In the genomic region with DNA sequence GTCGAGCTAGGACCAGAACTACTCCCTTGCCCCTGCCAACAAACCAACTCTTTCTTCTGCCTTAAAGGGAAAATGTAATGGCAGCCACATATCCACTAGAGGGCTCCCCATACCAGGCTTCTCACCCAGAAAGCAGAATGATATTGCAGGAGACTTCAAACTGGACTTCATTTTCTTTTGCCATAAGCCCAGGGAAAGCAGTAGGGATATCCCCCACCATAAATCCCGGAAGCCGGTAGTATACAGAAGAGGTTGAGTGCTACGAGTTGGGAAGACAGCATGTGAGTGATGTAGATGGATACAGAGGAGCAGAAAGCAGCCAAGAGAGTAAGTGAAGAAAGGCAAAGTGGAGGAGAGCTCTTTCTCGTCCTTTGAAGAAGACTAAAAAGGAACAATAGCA, we compare ENCODE assay signal across 8 cellular contexts. TPM values are rescaled to one million over a fixed set of nuclear protein-coding genes. Genes with fewer than 3 reads are reported as not detected.
A peak's percentile ranks its signal among the peaks of the same experiment; 100 is the strongest.
DNase-seq lines count a peak whose midpoint lies in the region; ATAC-seq and TF ChIP-seq lines count a peak whose summit lies in the region.

No MANE protein-coding gene starts in this region.

- H3K4me1 ChIP-seq in CD8-positive, alpha-beta memory T cell (ENCODE audit: insufficient read depth, low read length) = no peaks in the 10 kb centered on the region
- H3K4me1 ChIP-seq in endodermal cell (ENCODE audit: control insufficient read depth, insufficient read depth, low read length) (no peaks in the 10 kb centered on the region), mucosa of descending colon (ENCODE audit: low read depth) (no peaks in the 10 kb centered on the region)

- no peak overlapping the region for H3K27ac Mint-ChIP-seq in CD8-positive, alpha-beta memory T cell
- H3K27ac Mint-ChIP-seq in activated CD8-positive, alpha-beta T cell treated with anti-CD3 and anti-CD28 coated beads for 36 hours = no peak overlapping the region
- H3K27ac Mint-ChIP-seq in endodermal cell = no peak overlapping the region

- no peaks in the 10 kb centered on the region for H3K27me3 ChIP-seq in CD8-positive, alpha-beta memory T cell (ENCODE audit: insufficient read depth, low read length, poor library complexity, severe bottlenecking)
- H3K27me3 ChIP-seq in endodermal cell (ENCODE audit: control insufficient read depth, insufficient read depth, low read length, poor library complexity, severe bottlenecking) = no peaks in the 10 kb centered on the region

- 23 to 27% methylated on average over 5 of the region's 5 CpGs for WGBS in endodermal cell (ENCODE audit: insufficient coverage in 1 of 2, insufficient read length in 1 of 2), 2 experiments

- H3K4me3 Mint-ChIP-seq in CD8-positive, alpha-beta memory T cell = no peak overlapping the region
- H3K4me3 Mint-ChIP-seq in activated CD8-positive, alpha-beta T cell treated with anti-CD3 and anti-CD28 coated beads for 36 hours = no peak overlapping the region
- no peak overlapping the region for H3K4me3 Mint-ChIP-seq in endodermal cell

- peak; percentile 85 for TF ChIP-seq CTCF in activated CD8-positive, alpha-beta T cell treated with anti-CD3 and anti-CD28 coated beads for 36 hours (IDR thresholded peaks at IDR 0.05)
- TF ChIP-seq CTCF in endodermal cell (conservative IDR thresholded peaks at IDR 0.05) (peak; percentile 94), mucosa of descending colon (IDR thresholded peaks at IDR 0.05) (peak; percentile 70)

- H3K27ac ChIP-seq in CD8-positive, alpha-beta memory T cell (ENCODE audit: low read depth, low read length) = no peak overlapping the region
- H3K27ac ChIP-seq in endodermal cell (ENCODE audit: low read depth, low read length) = no peak overlapping the region

- CTCF ChIA-PET in CD8-positive, alpha-beta memory T cell (lab: Charles Lee) = interaction anchor here (0.6 to 6.2 kb wide), 32 partner anchors 10 to 262 kb away, joined by 3 to 88 read pairs (median 4); a partner anchor contains a TSS
- CTCF ChIA-PET in activated CD8-positive, alpha-beta T cell treated with anti-CD3 and anti-CD28 coated beads for 36 hours (lab: Charles Lee) = interaction anchor here (0.7 to 4.7 kb wide), 48 partner anchors 12 to 289 kb away, joined by 3 to 150 read pairs (median 4); a partner anchor contains a TSS

- H3K4me3 ChIP-seq in CD8-positive, alpha-beta memory T cell (ENCODE audit: low read length) = no peak overlapping the region
- no peak overlapping the region for H3K4me3 ChIP-seq in endodermal cell (ENCODE audit: low read length)
- no peak overlapping the region for H3K4me3 ChIP-seq in mucosa of descending colon

- H3K9me3 Mint-ChIP-seq in CD8-positive, alpha-beta memory T cell = peaks cover 4 to 11% (median 8%) of the 10 kb centered on the region in 5 donors
- H3K9me3 Mint-ChIP-seq in activated CD8-positive, alpha-beta T cell treated with anti-CD3 and anti-CD28 coated beads for 36 hours = peaks cover 10% of the 10 kb centered on the region
- peaks cover 54% of the 10 kb centered on the region for H3K9me3 Mint-ChIP-seq in endodermal cell

- peak; percentile 6 to 70 (median 57) for DNase-seq in CD8-positive, alpha-beta memory T cell
- peak; percentile 41 for DNase-seq in HS-27A (ENCODE audit: low read depth)
- peak; percentile 31 for DNase-seq in NCI-H82 treated with DMSO at 0.1 percent for 48 hours (lab: John Stamatoyannopoulos, UW; ENCODE audit: unreplicated experiment)
- peak; percentile 57 for DNase-seq in activated CD8-positive, alpha-beta T cell treated with anti-CD3 and anti-CD28 coated beads for 36 hours
- DNase-seq in endodermal cell = peak; percentile 82
- DNase-seq in mucosa of descending colon = peak in 1 of 3 donors; percentile 61
- peak; percentile 4 for DNase-seq in stimulated activated CD8-positive, alpha-beta memory T cell treated with anti-CD3 and anti-CD28 coated beads, Interleukin-7, amount 100 ng/mL, for 24 hours (ENCODE audit: low read depth)

- POLR2A ChIA-PET in CD8-positive, alpha-beta memory T cell (lab: Charles Lee) = interaction anchor here (1.0 to 1.3 kb wide), 2 partner anchors 157 to 158 kb away, joined by 3 read pairs; no protein-coding TSS in a partner anchor
- POLR2A ChIA-PET in activated CD8-positive, alpha-beta T cell treated with anti-CD3 and anti-CD28 coated beads for 36 hours (lab: Charles Lee) = interaction anchor here (0.8 to 1.1 kb wide), 2 partner anchors 57 to 157 kb away, joined by 3 to 4 read pairs; no protein-coding TSS in a partner anchor

- H3K9me3 ChIP-seq in CD8-positive, alpha-beta memory T cell (ENCODE audit: low read length) = no peaks in the 10 kb centered on the region
- H3K9me3 ChIP-seq in endodermal cell (ENCODE audit: control insufficient read depth, low read length) = peaks cover 48% of the 10 kb centered on the region
- peaks cover 12% of the 10 kb centered on the region for H3K9me3 ChIP-seq in mucosa of descending colon

- H3K4me1 Mint-ChIP-seq in CD8-positive, alpha-beta memory T cell = no peaks in the 10 kb centered on the region
- H3K4me1 Mint-ChIP-seq in activated CD8-positive, alpha-beta T cell treated with anti-CD3 and anti-CD28 coated beads for 36 hours (ENCODE audit: low read depth) = no peaks in the 10 kb centered on the region
- H3K4me1 Mint-ChIP-seq in endodermal cell = peaks cover 12% of the 10 kb centered on the region

- peak; percentile 86 for ATAC-seq in activated CD8-positive, alpha-beta T cell treated with anti-CD3 and anti-CD28 coated beads for 36 hours
- ATAC-seq in mucosa of descending colon (peak; percentile 92), HG02840 (IDR thresholded peaks at IDR 0.05; ENCODE audit: low FRiP score, unreplicated experiment) (no peak)

- H3K36me3 Mint-ChIP-seq in CD8-positive, alpha-beta memory T cell = peaks cover 0 to 15% (median 8%) of the 10 kb centered on the region in 3 donors
- peaks cover 2% of the 10 kb centered on the region for H3K36me3 Mint-ChIP-seq in activated CD8-positive, alpha-beta T cell treated with anti-CD3 and anti-CD28 coated beads for 36 hours (ENCODE audit: low read depth)
- peaks cover 33% of the 10 kb centered on the region for H3K36me3 Mint-ChIP-seq in endodermal cell (ENCODE audit: low read depth)

- peaks cover 0 to 2% of the 10 kb centered on the region in 2 donors for H3K27me3 Mint-ChIP-seq in CD8-positive, alpha-beta memory T cell
- no peaks in the 10 kb centered on the region for H3K27me3 Mint-ChIP-seq in activated CD8-positive, alpha-beta T cell treated with anti-CD3 and anti-CD28 coated beads for 36 hours
- H3K27me3 Mint-ChIP-seq in endodermal cell (ENCODE audit: insufficient read depth) = no peaks in the 10 kb centered on the region

- intact Hi-C loops in activated CD8-positive, alpha-beta T cell treated with anti-CD3 and anti-CD28 coated beads for 36 hours (cut with micrococcal nuclease) = loop anchor here (2.0 to 10.0 kb wide), 2 partner anchors 158 to 256 kb away; no protein-coding TSS in a partner anchor
- intact Hi-C loops in mucosa of descending colon (cut with DNase I, micrococcal nuclease) = loop anchor here (2.0 to 10.0 kb wide), 2 partner anchors 156 to 158 kb away; no protein-coding TSS in a partner anchor

- no peak overlapping the region for H3K9ac ChIP-seq in endodermal cell (ENCODE audit: extremely low read depth, low read length, poor library complexity, severe bottlenecking)

- H3K36me3 ChIP-seq in CD8-positive, alpha-beta memory T cell (ENCODE audit: insufficient read depth, low read length) = no peaks in the 10 kb centered on the region
- H3K36me3 ChIP-seq in endodermal cell (ENCODE audit: control insufficient read depth, insufficient read depth, low read length) = no peaks in the 10 kb centered on the region
- H3K36me3 ChIP-seq in mucosa of descending colon (ENCODE audit: low read depth) = no peaks in the 10 kb centered on the region

RNA-seq across cellular contexts. Expression of a gene that starts 12.1 kb away (rescaled TPM):
- total RNA-seq in CD8-positive, alpha-beta memory T cell = under 1 TPM; 0.26 to 0.89 TPM
- not detected for polyA plus RNA-seq in CD8-positive, alpha-beta memory T cell
- total RNA-seq in activated CD8-positive, alpha-beta T cell treated with anti-CD3 and anti-CD28 coated beads for 36 hours = under 1 TPM; 0.16 to 0.29 TPM
- total RNA-seq in endodermal cell = 10 to 100 TPM; 14.0 to 18.1 TPM
- 0.71 TPM for polyA plus RNA-seq in endodermal cell (2013, experiment 1 of 2)
- 0.33 TPM for polyA plus RNA-seq in endodermal cell (2013, experiment 2 of 2)
- 1 to 10 TPM in 2 of 3 donors, under 1 TPM in 1; 0.20 to 5.6 (median 1.3) TPM for total RNA-seq in mucosa of descending colon

RNA-seq across cellular contexts. Expression of a gene that starts 27.0 kb away (rescaled TPM):
- total RNA-seq in CD8-positive, alpha-beta memory T cell = not detected
- not detected for polyA plus RNA-seq in CD8-positive, alpha-beta memory T cell
- not detected for total RNA-seq in activated CD8-positive, alpha-beta T cell treated with anti-CD3 and anti-CD28 coated beads for 36 hours
- total RNA-seq in endodermal cell (10 to 100 TPM in 1 of 2 donors, 1 to 10 TPM in 1; 6.7 to 15.9 TPM), mucosa of descending colon (under 1 TPM; 0.26 to 0.32 (median 0.29) TPM)
- 0.50 TPM for polyA plus RNA-seq in endodermal cell (2013, experiment 1 of 2)
- polyA plus RNA-seq in endodermal cell (2013, experiment 2 of 2) = 0.62 TPM

RNA-seq across cellular contexts. Expression of a gene that starts 57.7 kb away (rescaled TPM):
- 10 to 100 TPM; 20.5 to 21.8 TPM for total RNA-seq in CD8-positive, alpha-beta memory T cell
- 612 TPM for polyA plus RNA-seq in CD8-positive, alpha-beta memory T cell
- total RNA-seq in activated CD8-positive, alpha-beta T cell treated with anti-CD3 and anti-CD28 coated beads for 36 hours = 10 to 100 TPM; 24.1 to 26.2 TPM
- under 1 TPM in 1 of 2 donors, not detected in 1; 0.58 TPM for total RNA-seq in endodermal cell
- polyA plus RNA-seq in endodermal cell (2013, experiment 1 of 2) = not detected
- not detected for polyA plus RNA-seq in endodermal cell (2013, experiment 2 of 2)
- 10 to 100 TPM; 57.0 to 99.0 (median 96.7) TPM for total RNA-seq in mucosa of descending colon

Comparison
In these comparisons a context has a peak if more than half of its experiments do, and no peak if none do; other contexts are left out.
1. RNA of a gene that starts 27.0 kb away (total RNA-seq): 6.7 to 15.9 TPM in endodermal cell; 0.26 to 0.32 TPM in mucosa of descending colon, not detected in CD8-positive, alpha-beta memory T cell and not detected in activated CD8-positive, alpha-beta T cell treated with anti-CD3 and anti-CD28 coated beads for 36 hours; every median in the first group is over 4 times any median in the second.
2. RNA of a gene that starts 57.7 kb away (total RNA-seq): 57.0 to 99.0 TPM in mucosa of descending colon, 24.1 to 26.2 TPM in activated CD8-positive, alpha-beta T cell treated with anti-CD3 and anti-CD28 coated beads for 36 hours and 20.5 to 21.8 TPM in CD8-positive, alpha-beta memory T cell; 0.58 TPM in endodermal cell; every median in the first group is over 10 times any median in the second.
3. Peak in every context shown above with its lines, with median percentiles within 50 percentile points of each other: CTCF ChIP-seq.